In the genomic region with DNA sequence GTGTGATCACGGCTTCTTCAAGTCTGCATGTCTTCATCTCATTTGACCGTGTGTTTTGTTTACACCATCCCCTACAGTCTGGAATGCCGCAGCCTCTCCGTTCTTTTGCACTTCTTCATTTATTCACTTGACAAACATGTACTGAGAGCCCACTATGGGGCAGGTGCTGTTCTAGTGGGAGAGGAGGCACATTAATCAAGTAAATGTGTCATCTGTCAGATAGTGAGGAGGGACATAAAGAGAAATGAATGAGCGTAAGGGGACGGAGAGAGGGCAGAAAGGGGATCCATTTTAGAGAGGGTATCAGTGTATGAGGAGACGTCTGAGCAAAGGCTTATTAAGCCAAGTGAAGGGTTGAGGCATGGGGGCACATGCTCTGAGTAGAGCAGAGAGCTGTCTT, we compare ENCODE assay signal across 23 cellular contexts. TPM values are rescaled to one million over a fixed set of nuclear protein-coding genes. Genes with fewer than 3 reads are reported as not detected.
"Had no signal": no experiment of that assay in that cellular context is flagged by ENCODE, and none has a peak within 500 bp of the region (broad histone marks: within the 10 kb centered on the region; RNA-seq: fewer than 3 reads in every experiment).

No MANE protein-coding gene starts in this region.

- FAIRE-seq: islet of Langerhans, kidney, pancreas had no signal

- H3K27ac ChIP-seq: heart left ventricle, left lung, lower lobe of right lung, pancreas, right atrium auricular region, right lobe of liver, tibial nerve, vagina had no signal

- H3K4me1 ChIP-seq: heart left ventricle, left lung, lower lobe of right lung, pancreas, right atrium auricular region, tibial nerve, vagina had no signal

- H3K36me3 ChIP-seq: heart left ventricle, left lung, lower lobe of right lung, pancreas, right atrium auricular region, right lobe of liver, tibial nerve, vagina had no signal

- H3K27me3 ChIP-seq: left lung, pancreas, right atrium auricular region, right lobe of liver, tibial nerve, vagina had no signal

- DNase-seq: heart left ventricle; hypothalamus; immature natural killer cell; kidney; left colon; left lung; lower lobe of right lung; naive thymus-derived CD8-positive, alpha-beta T cell; nucleus accumbens; pancreas; posterior cingulate gyrus; right lobe of liver; stimulated activated CD4-positive, alpha-beta T cell treated with anti-CD3 and anti-CD28 coated beads, Interleukin-1b, Interleukin-23, amount 100 ng/mL, for 48 hours; stimulated activated CD4-positive, alpha-beta T cell treated with anti-CD3 and anti-CD28 coated beads, Interleukin-2, amount 100 ng/mL, for 48 hours; stimulated activated CD4-positive, alpha-beta T cell treated with anti-CD3 and anti-CD28 coated beads, Interleukin-4, amount 100 ng/mL, for 4 hours; stimulated activated naive B cell treated with anti-CD40 and anti-IgM and Interleukin-4, amounts not matched to agents 10 μg/mL and 1 μg/mL and 100 μg/mL, for 72 hours; substantia nigra had no signal

- H3K4me3 ChIP-seq: heart left ventricle, left lung, lower lobe of right lung, pancreas, right atrium auricular region, right lobe of liver, smooth muscle cell, tibial nerve, vagina had no signal

- ATAC-seq: heart left ventricle; left colon; left lung; lower lobe of right lung; naive thymus-derived CD8-positive, alpha-beta T cell; pancreas; right lobe of liver had no signal

- H3K4me2 ChIP-seq: smooth muscle cell had no signal

- H3K9me3 ChIP-seq: heart left ventricle, left lung, lower lobe of right lung, pancreas, right atrium auricular region, right lobe of liver, tibial nerve, vagina had no signal

RNA-seq across cellular contexts. Expression of gene CECR2, which starts 54.0 kb away (rescaled TPM):
- total RNA-seq: osteoblast had no signal
- polyA plus RNA-seq: immature natural killer cell; naive thymus-derived CD8-positive, alpha-beta T cell had no signal
